Comparison of ENCODE assay signal across 15 cellular contexts in genomic region chr10:110416776-110417732, GRCh38.
A peak's percentile ranks its signal among the peaks of the same experiment; 100 is the strongest.
DNase-seq lines count a peak whose midpoint lies in the region; ATAC-seq and TF ChIP-seq lines count a peak whose summit lies in the region.
"Had no signal": no experiment of that assay in that cellular context is flagged by ENCODE, and none has a peak within 500 bp of the region (broad histone marks: within the 10 kb centered on the region; RNA-seq: fewer than 3 reads in every experiment).

No MANE protein-coding gene starts in this region.

- no peaks in the 10 kb centered on the region for H3K36me3 Mint-ChIP-seq in activated CD8-positive, alpha-beta T cell treated with anti-CD3 and anti-CD28 coated beads for 36 hours (ENCODE audit: low read depth)
- no peaks in the 10 kb centered on the region for H3K36me3 Mint-ChIP-seq in activated CD8-positive, alpha-beta T cell treated with anti-CD3 and anti-CD28 coated beads, Interleukin-2, amount 10 ng/mL, durations not matched to agents 7 days and 5 days (ENCODE audit: low read depth)
- H3K36me3 Mint-ChIP-seq: type B pancreatic cell had no signal

- intact Hi-C loops in activated CD8-positive, alpha-beta T cell treated with anti-CD3 and anti-CD28 coated beads for 36 hours (cut with micrococcal nuclease): no loop called here
- intact Hi-C loops in thyroid gland (cut with DNase I): no loop called here

- no peaks in the 10 kb centered on the region for H3K27me3 Mint-ChIP-seq in activated CD8-positive, alpha-beta T cell treated with anti-CD3 and anti-CD28 coated beads for 36 hours
- peaks cover 3% of the 10 kb centered on the region for H3K27me3 Mint-ChIP-seq in activated CD8-positive, alpha-beta T cell treated with anti-CD3 and anti-CD28 coated beads, Interleukin-2, amount 10 ng/mL, durations not matched to agents 7 days and 5 days (ENCODE audit: low read depth)
- H3K27me3 Mint-ChIP-seq: type B pancreatic cell had no signal

- WGBS in thyroid gland, 2 donors: 73 to 76% methylated on average over 3 to 5 of the region's 7 CpGs

- peaks cover 0 to 11% of the 10 kb centered on the region in 2 donors for H3K4me1 ChIP-seq in thyroid gland

- H3K9me3 ChIP-seq in thyroid gland: no peaks in the 10 kb centered on the region
- H3K9me3 ChIP-seq: ovary had no signal

- peaks cover 78% of the 10 kb centered on the region for H3K4me1 Mint-ChIP-seq in activated CD8-positive, alpha-beta T cell treated with anti-CD3 and anti-CD28 coated beads for 36 hours (ENCODE audit: low read depth)
- peaks cover 74% of the 10 kb centered on the region for H3K4me1 Mint-ChIP-seq in activated CD8-positive, alpha-beta T cell treated with anti-CD3 and anti-CD28 coated beads, Interleukin-2, amount 10 ng/mL, durations not matched to agents 7 days and 5 days (ENCODE audit: low read depth)

- POLR2A ChIA-PET in activated CD8-positive, alpha-beta T cell treated with anti-CD3 and anti-CD28 coated beads for 36 hours (lab: Charles Lee): interaction anchor here (0.8 to 2.3 kb wide), 3 partner anchors 9 to 84 kb away, joined by 3 to 15 read pairs (median 3); no protein-coding TSS in a partner anchor
- POLR2A ChIA-PET in activated CD8-positive, alpha-beta T cell treated with anti-CD3 and anti-CD28 coated beads, Interleukin-2, amount 10 ng/mL, durations not matched to agents 7 days and 5 days (lab: Charles Lee): interaction anchor here (0.5 to 1.1 kb wide), 4 partner anchors 16 to 93 kb away, joined by 3 to 4 read pairs (median 3); no protein-coding TSS in a partner anchor

- H3K4me3 Mint-ChIP-seq in activated CD8-positive, alpha-beta T cell treated with anti-CD3 and anti-CD28 coated beads for 36 hours: no peak overlapping the region
- H3K4me3 Mint-ChIP-seq in activated CD8-positive, alpha-beta T cell treated with anti-CD3 and anti-CD28 coated beads, Interleukin-2, amount 10 ng/mL, durations not matched to agents 7 days and 5 days: no peak overlapping the region
- H3K4me3 Mint-ChIP-seq: type B pancreatic cell had no signal

- no peak overlapping the region for H3K27ac Mint-ChIP-seq in activated CD8-positive, alpha-beta T cell treated with anti-CD3 and anti-CD28 coated beads for 36 hours
- H3K27ac Mint-ChIP-seq in activated CD8-positive, alpha-beta T cell treated with anti-CD3 and anti-CD28 coated beads, Interleukin-2, amount 10 ng/mL, durations not matched to agents 7 days and 5 days: no peak overlapping the region
- H3K27ac Mint-ChIP-seq: activated naive CD8-positive, alpha-beta T cell treated with anti-CD3 and anti-CD28 coated beads, Interleukin-2, amount 50 U/mL, for 24 hours; type B pancreatic cell had no signal

- DNase-seq in activated CD8-positive, alpha-beta T cell treated with anti-CD3 and anti-CD28 coated beads for 36 hours: peak; percentile 20
- no peak for DNase-seq in activated CD8-positive, alpha-beta T cell treated with anti-CD3 and anti-CD28 coated beads, Interleukin-2, amount 10 ng/mL, durations not matched to agents 7 days and 5 days
- DNase-seq in M059J (ENCODE audit: low read depth): peak; percentile 72
- DNase-seq in thyroid gland: peak; percentile 35 to 47
- no peak for DNase-seq in stimulated activated CD4-positive, alpha-beta T cell treated with anti-CD3 and anti-CD28 coated beads, Interleukin-4, amount 100 ng/mL, for 1 hour
- no peak for DNase-seq in NCI-H226
- DNase-seq: activated naive CD8-positive, alpha-beta T cell treated with anti-CD3 and anti-CD28 coated beads, Interleukin-2, amount 50 U/mL, for 24 hours; cerebellar nuclear complex; mesendoderm; NCI-H446 treated with DMSO at 0.1 percent for 48 hours; ovary; stimulated activated CD4-positive, alpha-beta T cell treated with anti-CD3 and anti-CD28 coated beads, Interleukin-15, amount 100 ng/mL, for 24 hours had no signal

- H3K27ac ChIP-seq in thyroid gland: no peak overlapping the region
- H3K27ac ChIP-seq: ovary had no signal

- no peak overlapping the region for H3K4me3 ChIP-seq in thyroid gland (replicated peaks in 1 of 3)
- H3K4me3 ChIP-seq: ovary had no signal

- no peaks in the 10 kb centered on the region for H3K27me3 ChIP-seq in thyroid gland
- H3K27me3 ChIP-seq: ovary had no signal

- CTCF ChIA-PET in activated CD8-positive, alpha-beta T cell treated with anti-CD3 and anti-CD28 coated beads for 36 hours (lab: Charles Lee): interaction anchor here (0.8 kb wide), 1 partner anchor 130 kb away, joined by 3 read pairs; no protein-coding TSS in a partner anchor
- CTCF ChIA-PET in activated CD8-positive, alpha-beta T cell treated with anti-CD3 and anti-CD28 coated beads, Interleukin-2, amount 10 ng/mL, durations not matched to agents 7 days and 5 days (lab: Charles Lee): interaction anchor here (0.7 to 1.6 kb wide), 4 partner anchors 55 to 110 kb away, joined by 3 to 4 read pairs (median 3); no protein-coding TSS in a partner anchor

- no peak for TF ChIP-seq POLR2A in thyroid gland (IDR thresholded peaks at IDR 0.05)

- no peak for ATAC-seq in activated CD8-positive, alpha-beta T cell treated with anti-CD3 and anti-CD28 coated beads for 36 hours
- ATAC-seq in activated CD8-positive, alpha-beta T cell treated with anti-CD3 and anti-CD28 coated beads, Interleukin-2, amount 10 ng/mL, durations not matched to agents 7 days and 5 days: no peak
- ATAC-seq in esophagus mucosa: peak; percentile 86
- ATAC-seq in HG02588 (IDR thresholded peaks at IDR 0.05; ENCODE audit: unreplicated experiment): no peak
- ATAC-seq: activated naive CD8-positive, alpha-beta T cell treated with anti-CD3 and anti-CD28 coated beads, Interleukin-2, amount 50 U/mL, for 24 hours had no signal

- H3K36me3 ChIP-seq in thyroid gland: no peaks in the 10 kb centered on the region
- H3K36me3 ChIP-seq: ovary had no signal

- no peak for TF ChIP-seq CTCF in activated CD8-positive, alpha-beta T cell treated with anti-CD3 and anti-CD28 coated beads for 36 hours (IDR thresholded peaks at IDR 0.05)
- no peak for TF ChIP-seq CTCF in thyroid gland (IDR thresholded peaks at IDR 0.05)

- H3K9me3 Mint-ChIP-seq in activated CD8-positive, alpha-beta T cell treated with anti-CD3 and anti-CD28 coated beads for 36 hours: no peaks in the 10 kb centered on the region
- no peaks in the 10 kb centered on the region for H3K9me3 Mint-ChIP-seq in activated CD8-positive, alpha-beta T cell treated with anti-CD3 and anti-CD28 coated beads, Interleukin-2, amount 10 ng/mL, durations not matched to agents 7 days and 5 days (ENCODE audit: insufficient read depth)
- H3K9me3 Mint-ChIP-seq: activated naive CD8-positive, alpha-beta T cell treated with anti-CD3 and anti-CD28 coated beads, Interleukin-2, amount 50 U/mL, for 24 hours; type B pancreatic cell had no signal

Comparison
In these comparisons a context has a peak if more than half of its experiments do, and no peak if none do; other contexts are left out.
1. DNase-seq: peak in activated CD8-positive, alpha-beta T cell treated with anti-CD3 and anti-CD28 coated beads for 36 hours (single experiment), M059J (single experiment) and thyroid gland (2 of 2); none in activated CD8-positive, alpha-beta T cell treated with anti-CD3 and anti-CD28 coated beads, Interleukin-2, amount 10 ng/mL, durations not matched to agents 7 days and 5 days (single experiment), stimulated activated CD4-positive, alpha-beta T cell treated with anti-CD3 and anti-CD28 coated beads, Interleukin-4, amount 100 ng/mL, for 1 hour (single experiment) and NCI-H226 (single experiment).